ENCODE assay signal across 14 cellular contexts in the genomic region with DNA sequence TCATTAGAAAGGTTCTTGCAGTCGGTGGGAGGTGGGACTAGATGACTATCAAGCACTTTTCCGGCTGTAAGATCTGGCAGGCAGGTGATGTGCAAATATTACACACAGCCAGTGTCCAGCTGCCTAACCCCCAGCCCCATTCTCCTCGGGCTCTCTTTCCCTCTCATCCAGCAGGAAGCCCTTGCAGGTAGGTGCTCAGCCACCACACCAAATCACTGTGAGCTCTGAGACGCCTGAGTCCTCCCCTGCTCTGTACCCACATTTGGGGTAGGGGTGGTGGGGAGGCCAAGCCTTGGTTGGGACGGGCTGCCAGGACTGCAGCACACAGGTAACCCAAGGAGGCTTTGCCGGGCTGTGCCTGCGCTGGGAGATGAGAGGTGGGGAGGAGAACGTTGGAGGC. TPM values are rescaled to one million over a fixed set of nuclear protein-coding genes. Genes with fewer than 3 reads are reported as not detected.
A peak's percentile ranks its signal among the peaks of the same experiment; 100 is the strongest.
DNase-seq lines count a peak whose midpoint lies in the region; ATAC-seq, FAIRE-seq and TF ChIP-seq lines count a peak whose summit lies in the region.
"Had no signal": no experiment of that assay in that cellular context is flagged by ENCODE, and none has a peak within 500 bp of the region (broad histone marks: within the 10 kb centered on the region; RNA-seq: fewer than 3 reads in every experiment).

No MANE protein-coding gene starts in this region.

- peaks cover 40% of the 10 kb centered on the region for H3K27me3 Mint-ChIP-seq in activated CD8-positive, alpha-beta T cell treated with anti-CD3 and anti-CD28 coated beads for 36 hours
- peaks cover 30% of the 10 kb centered on the region for H3K27me3 Mint-ChIP-seq in activated CD8-positive, alpha-beta T cell treated with anti-CD3 and anti-CD28 coated beads, Interleukin-2, amount 10 ng/mL, durations not matched to agents 7 days and 5 days (ENCODE audit: low read depth)
- peaks cover 16% of the 10 kb centered on the region for H3K27me3 Mint-ChIP-seq in progenitor cell of endocrine pancreas

- no peak for FAIRE-seq in H54 (lab: Jason Lieb, UNC)
- FAIRE-seq: bronchial epithelial cell had no signal

- no peaks in the 10 kb centered on the region for H3K79me2 ChIP-seq in KMS-11 (ENCODE audit: insufficient read depth, low read depth)
- H3K79me2 ChIP-seq in hepatocyte = no peaks in the 10 kb centered on the region

- H4K20me1 ChIP-seq in KMS-11 (ENCODE audit: insufficient read depth) (no peaks in the 10 kb centered on the region), hepatocyte (ENCODE audit: insufficient read depth, poor library complexity, severe bottlenecking) (no peaks in the 10 kb centered on the region)

- intact Hi-C loops in activated CD8-positive, alpha-beta T cell treated with anti-CD3 and anti-CD28 coated beads for 36 hours (cut with micrococcal nuclease) = no loop called here

- H2AFZ ChIP-seq in KMS-11 (ENCODE audit: low read depth) = 0 out of 2 replicates have a peak overlapping the region, but pooled peaks have one; percentile 94
- peak overlapping the region; percentile 46 for H2AFZ ChIP-seq in hepatocyte

- no peak overlapping the region for H3K4me3 ChIP-seq in KMS-11 (IDR thresholded peaks at IDR 0.05; ENCODE audit: insufficient read depth, low read depth, low read length)
- H3K4me3 ChIP-seq in hepatocyte = no peak overlapping the region

- WGBS in hepatocyte (ENCODE audit: low lambda C conversion rate, missing lambda C conversion rate) = 63% methylated on average over 8 of the region's 8 CpGs

- CTCF ChIA-PET in activated CD8-positive, alpha-beta T cell treated with anti-CD3 and anti-CD28 coated beads for 36 hours (lab: Charles Lee) = no interaction called here
- CTCF ChIA-PET in activated CD8-positive, alpha-beta T cell treated with anti-CD3 and anti-CD28 coated beads, Interleukin-2, amount 10 ng/mL, durations not matched to agents 7 days and 5 days (lab: Charles Lee) = no interaction called here

- H3K4me1 Mint-ChIP-seq in activated CD8-positive, alpha-beta T cell treated with anti-CD3 and anti-CD28 coated beads for 36 hours (ENCODE audit: low read depth) = peaks cover 9% of the 10 kb centered on the region
- H3K4me1 Mint-ChIP-seq in activated CD8-positive, alpha-beta T cell treated with anti-CD3 and anti-CD28 coated beads, Interleukin-2, amount 10 ng/mL, durations not matched to agents 7 days and 5 days (ENCODE audit: low read depth) = peaks cover 6% of the 10 kb centered on the region
- peaks cover 5% of the 10 kb centered on the region for H3K4me1 Mint-ChIP-seq in progenitor cell of endocrine pancreas (ENCODE audit: low read depth)

- no peaks in the 10 kb centered on the region for H3K9me3 ChIP-seq in hepatocyte (ENCODE audit: low read depth)
- H3K9me3 ChIP-seq: Peyer's patch had no signal

- TF ChIP-seq CTCF in activated CD8-positive, alpha-beta T cell treated with anti-CD3 and anti-CD28 coated beads for 36 hours (IDR thresholded peaks at IDR 0.05) = no peak
- no peak for TF ChIP-seq CTCF in KMS-11 (conservative IDR thresholded peaks at IDR 0.05; ENCODE audit: low read depth, low read length)
- no peak for TF ChIP-seq CTCF in hepatocyte (IDR thresholded peaks at IDR 0.05; ENCODE audit: poor library complexity)
- no peak for TF ChIP-seq CTCF in progenitor cell of endocrine pancreas (IDR thresholded peaks at IDR 0.05; ENCODE audit: unreplicated experiment)

- no peaks in the 10 kb centered on the region for H3K9me2 ChIP-seq in hepatocyte (replicated peaks; ENCODE audit: insufficient read depth)

- no peak for DNase-seq in activated CD8-positive, alpha-beta T cell treated with anti-CD3 and anti-CD28 coated beads for 36 hours
- no peak for DNase-seq in activated CD8-positive, alpha-beta T cell treated with anti-CD3 and anti-CD28 coated beads, Interleukin-2, amount 10 ng/mL, durations not matched to agents 7 days and 5 days
- DNase-seq in hepatocyte (ENCODE audit: low spot score) (no peak), progenitor cell of endocrine pancreas (ENCODE audit: low spot score, unreplicated experiment) (no peak), H54 (ENCODE audit: insufficient read length, low spot score) (no peak), pons (ENCODE audit: low spot score) (no peak), NCI-H2227 treated with DMSO at 0.1 percent for 48 hours (lab: John Stamatoyannopoulos, UW) (no peak)
- DNase-seq: NCI-H446 treated with DMSO at 0.1 percent for 48 hours had no signal

- H3K4me1 ChIP-seq in KMS-11 (ENCODE audit: low read depth, poor library complexity, severe bottlenecking) = peaks cover 5% of the 10 kb centered on the region
- peaks cover 12% of the 10 kb centered on the region for H3K4me1 ChIP-seq in hepatocyte (ENCODE audit: insufficient read depth)

- H3K36me3 ChIP-seq in KMS-11 (ENCODE audit: insufficient read depth) (no peaks in the 10 kb centered on the region), hepatocyte (replicated peaks; ENCODE audit: insufficient read depth, low read depth) (no peaks in the 10 kb centered on the region)
- H3K36me3 ChIP-seq: Peyer's patch had no signal

- H3K27ac Mint-ChIP-seq in activated CD8-positive, alpha-beta T cell treated with anti-CD3 and anti-CD28 coated beads for 36 hours = no peak overlapping the region
- no peak overlapping the region for H3K27ac Mint-ChIP-seq in activated CD8-positive, alpha-beta T cell treated with anti-CD3 and anti-CD28 coated beads, Interleukin-2, amount 10 ng/mL, durations not matched to agents 7 days and 5 days
- no peak overlapping the region for H3K27ac Mint-ChIP-seq in progenitor cell of endocrine pancreas

- ATAC-seq in activated CD8-positive, alpha-beta T cell treated with anti-CD3 and anti-CD28 coated beads for 36 hours = no peak
- no peak for ATAC-seq in activated CD8-positive, alpha-beta T cell treated with anti-CD3 and anti-CD28 coated beads, Interleukin-2, amount 10 ng/mL, durations not matched to agents 7 days and 5 days

- POLR2A ChIA-PET in activated CD8-positive, alpha-beta T cell treated with anti-CD3 and anti-CD28 coated beads for 36 hours (lab: Charles Lee) = no interaction called here
- POLR2A ChIA-PET in activated CD8-positive, alpha-beta T cell treated with anti-CD3 and anti-CD28 coated beads, Interleukin-2, amount 10 ng/mL, durations not matched to agents 7 days and 5 days (lab: Charles Lee) = no interaction called here

- H3K27me3 ChIP-seq in KMS-11 (ENCODE audit: insufficient read depth, low read depth) (no peaks in the 10 kb centered on the region), hepatocyte (no peaks in the 10 kb centered on the region)
- H3K27me3 ChIP-seq: Peyer's patch had no signal

- no peak overlapping the region for H3K27ac ChIP-seq in KMS-11
- H3K27ac ChIP-seq in hepatocyte = no peak overlapping the region

- TF ChIP-seq POLR2A in H54 (IDR thresholded peaks at IDR 0.05; ENCODE audit: low read depth, low read length) = no peak

- no peaks in the 10 kb centered on the region for H3K36me3 Mint-ChIP-seq in activated CD8-positive, alpha-beta T cell treated with anti-CD3 and anti-CD28 coated beads for 36 hours (ENCODE audit: low read depth)
- H3K36me3 Mint-ChIP-seq in activated CD8-positive, alpha-beta T cell treated with anti-CD3 and anti-CD28 coated beads, Interleukin-2, amount 10 ng/mL, durations not matched to agents 7 days and 5 days (ENCODE audit: low read depth) = no peaks in the 10 kb centered on the region
- peaks cover 1% of the 10 kb centered on the region for H3K36me3 Mint-ChIP-seq in progenitor cell of endocrine pancreas (ENCODE audit: insufficient read depth)

- H3K4me3 Mint-ChIP-seq in activated CD8-positive, alpha-beta T cell treated with anti-CD3 and anti-CD28 coated beads for 36 hours = peak overlapping the region; percentile 35
- H3K4me3 Mint-ChIP-seq in activated CD8-positive, alpha-beta T cell treated with anti-CD3 and anti-CD28 coated beads, Interleukin-2, amount 10 ng/mL, durations not matched to agents 7 days and 5 days = no peak overlapping the region
- peak overlapping the region; percentile 62 for H3K4me3 Mint-ChIP-seq in progenitor cell of endocrine pancreas (ENCODE audit: low read depth)

- H3K4me2 ChIP-seq in KMS-11 (no peak overlapping the region), hepatocyte (peak overlapping the region; percentile 96)

- H3K9ac ChIP-seq in KMS-11 = no peak overlapping the region

- no peaks in the 10 kb centered on the region for H3K9me3 Mint-ChIP-seq in activated CD8-positive, alpha-beta T cell treated with anti-CD3 and anti-CD28 coated beads for 36 hours
- no peaks in the 10 kb centered on the region for H3K9me3 Mint-ChIP-seq in activated CD8-positive, alpha-beta T cell treated with anti-CD3 and anti-CD28 coated beads, Interleukin-2, amount 10 ng/mL, durations not matched to agents 7 days and 5 days (ENCODE audit: insufficient read depth)
- no peaks in the 10 kb centered on the region for H3K9me3 Mint-ChIP-seq in progenitor cell of endocrine pancreas (ENCODE audit: low read depth)

RNA-seq across cellular contexts. Expression of a gene that starts 0.6 kb away (rescaled TPM):
- not detected for total RNA-seq in activated CD8-positive, alpha-beta T cell treated with anti-CD3 and anti-CD28 coated beads for 36 hours
- total RNA-seq in activated CD8-positive, alpha-beta T cell treated with anti-CD3 and anti-CD28 coated beads, Interleukin-2, amount 10 ng/mL, durations not matched to agents 7 days and 5 days = not detected
- total RNA-seq in hepatocyte (2.3 and 6.3 TPM in 2 replicates), progenitor cell of endocrine pancreas (1.8 and 3.8 TPM in 2 replicates)
- polyA plus RNA-seq in hepatocyte = 12.4 and 19.3 TPM in 2 replicates
- total RNA-seq: bronchial epithelial cell, esophagus mucosa, Peyer's patch, ureter had no signal

RNA-seq across cellular contexts. Expression of a gene that starts 3.7 kb away (rescaled TPM):
- total RNA-seq in activated CD8-positive, alpha-beta T cell treated with anti-CD3 and anti-CD28 coated beads for 36 hours = not detected
- total RNA-seq in activated CD8-positive, alpha-beta T cell treated with anti-CD3 and anti-CD28 coated beads, Interleukin-2, amount 10 ng/mL, durations not matched to agents 7 days and 5 days = not detected
- not detected in 2 replicates for total RNA-seq in hepatocyte
- not detected in 2 replicates for polyA plus RNA-seq in hepatocyte
- not detected in 2 replicates for total RNA-seq in progenitor cell of endocrine pancreas
- total RNA-seq: bronchial epithelial cell, esophagus mucosa, H4, Peyer's patch, ureter had no signal

RNA-seq across cellular contexts. Expression of a gene that starts 30.0 kb away (rescaled TPM):
- 1 to 10 TPM in 1 of 2 experiments, under 1 TPM in 1; 0.58 to 1.0 TPM for total RNA-seq in activated CD8-positive, alpha-beta T cell treated with anti-CD3 and anti-CD28 coated beads for 36 hours
- 1 to 10 TPM; 2.6 to 3.0 TPM for total RNA-seq in activated CD8-positive, alpha-beta T cell treated with anti-CD3 and anti-CD28 coated beads, Interleukin-2, amount 10 ng/mL, durations not matched to agents 7 days and 5 days
- total RNA-seq in hepatocyte (0.64 TPM in 1 of 2 replicates, not detected in the other), progenitor cell of endocrine pancreas (2.8 and 3.3 TPM in 2 replicates)
- polyA plus RNA-seq in hepatocyte = 0.53 and 1.6 TPM in 2 replicates
